In genomic region chrX:68828740-68829593, GRCh38 we compare ENCODE assay signal across 8 cellular contexts. TPM values are rescaled to one million over a fixed set of nuclear protein-coding genes. Genes with fewer than 3 reads are reported as not detected.
DNase-seq lines count a peak whose midpoint lies in the region; ATAC-seq, FAIRE-seq and TF ChIP-seq lines count a peak whose summit lies in the region.

EFNB1 (plus strand) TSS chrX:68829021; CDS start chrX:68829777, 756 bp downstream.

- DNase-seq in GM13977 (ENCODE audit: low spot score) (peak; percentile 87), NCI-H1694 (lab: John Stamatoyannopoulos, UW) (peak; percentile 90), astrocyte (ENCODE audit: low read depth) (peak; percentile 90), right cardiac atrium (peak; percentile 93 to 97 (median 96)), putamen (ENCODE audit: low spot score) (peak; percentile 92), uterus (peak; percentile 92 to 94)
- DNase-seq in T-helper 2 cell treated with Interferon-gamma antibody and Interleukin-4, amounts not matched to agents 5 μg/mL and 100 μg/mL, for 36 hours (ENCODE audit: low spot score): peak; percentile 82

- peak; percentile 91 for ATAC-seq in HG02852 (IDR thresholded peaks at IDR 0.05; ENCODE audit: unreplicated experiment)
- ATAC-seq in right cardiac atrium: peak; percentile 95 to 96

- no peaks in the 10 kb centered on the region for H3K27me3 ChIP-seq in astrocyte (ENCODE audit: insufficient read depth, low read length)
- H3K27me3 ChIP-seq in right cardiac atrium (ENCODE audit: control insufficient read depth, insufficient read depth): no peaks in the 10 kb centered on the region
- peaks cover 0 to 4% of the 10 kb centered on the region in 2 donors for H3K27me3 ChIP-seq in uterus

- peaks cover 11% of the 10 kb centered on the region for H3K27me3 Mint-ChIP-seq in T-helper 2 cell treated with Interferon-gamma antibody and Interleukin-4, amounts not matched to agents 5 μg/mL and 100 μg/mL, for 36 hours (ENCODE audit: low read depth)
- H3K27me3 Mint-ChIP-seq in astrocyte (ENCODE audit: low read depth, unreplicated experiment): peaks cover 20% of the 10 kb centered on the region

- peak within 1 kb of the TSS; percentile 71 for H3K4me3 ChIP-seq in astrocyte (ENCODE audit: insufficient read depth, low read depth, low read length)
- peak within 1 kb of the TSS; percentile 92 for H3K4me3 ChIP-seq in right cardiac atrium (ENCODE audit: low read length)
- peak within 1 kb of the TSS; percentile 59 to 62 for H3K4me3 ChIP-seq in uterus

- peak within 1 kb of the TSS; percentile 90 for H3K4me2 ChIP-seq in astrocyte (ENCODE audit: low read length)

- H3K9ac ChIP-seq in astrocyte (ENCODE audit: low read length): peak within 1 kb of the TSS; percentile 80

- TF ChIP-seq CTCF in GM13977 (IDR thresholded peaks at IDR 0.05; ENCODE audit: extremely low read depth, insufficient read depth, missing control alignments): no peak
- no peak for TF ChIP-seq CTCF in astrocyte (IDR thresholded peaks at IDR 0.05; ENCODE audit: insufficient read depth, low read depth, low read length)
- TF ChIP-seq CTCF in uterus (IDR thresholded peaks at IDR 0.05): peak in 1 of 4 experiments; percentile 17

- H4K20me1 ChIP-seq in astrocyte (ENCODE audit: insufficient read depth, low read length): peaks cover 27% of the 10 kb centered on the region

- peak within 1 kb of the TSS; percentile 60 for H2AFZ ChIP-seq in astrocyte (ENCODE audit: low read depth, low read length)

- under 1% methylated on average over 81 of the region's 82 CpGs for WGBS in right cardiac atrium

- peak within 1 kb of the TSS; percentile 82 for H3K4me3 Mint-ChIP-seq in T-helper 2 cell treated with Interferon-gamma antibody and Interleukin-4, amounts not matched to agents 5 μg/mL and 100 μg/mL, for 36 hours
- peak within 1 kb of the TSS; percentile 89 for H3K4me3 Mint-ChIP-seq in astrocyte (ENCODE audit: unreplicated experiment)

- H3K27ac Mint-ChIP-seq in T-helper 2 cell treated with Interferon-gamma antibody and Interleukin-4, amounts not matched to agents 5 μg/mL and 100 μg/mL, for 36 hours: peak within 1 kb of the TSS; percentile 31
- H3K27ac Mint-ChIP-seq in astrocyte (ENCODE audit: unreplicated experiment): peak within 1 kb of the TSS; percentile 58

- in situ Hi-C loops in GM13977 (cut with MboI; ENCODE audit: low pct_unique_long_range_greater_than_20kb, low sequenced_read_pairs, unreplicated experiment): no loop called here

- TF ChIP-seq POLR2A in uterus (IDR thresholded peaks at IDR 0.05): peak; percentile 95 to 98

- no peaks in the 10 kb centered on the region for H3K36me3 ChIP-seq in astrocyte (ENCODE audit: insufficient read depth, low read length)
- no peaks in the 10 kb centered on the region for H3K36me3 ChIP-seq in uterus

- H3K9me3 ChIP-seq in astrocyte (ENCODE audit: insufficient read depth, low read depth, low read length) (no peaks in the 10 kb centered on the region), right cardiac atrium (ENCODE audit: control insufficient read depth, low read length) (no peaks in the 10 kb centered on the region), uterus (no peaks in the 10 kb centered on the region)

- peak; percentile 9 for FAIRE-seq in astrocyte (lab: Jason Lieb, UNC)

- H3K36me3 Mint-ChIP-seq in T-helper 2 cell treated with Interferon-gamma antibody and Interleukin-4, amounts not matched to agents 5 μg/mL and 100 μg/mL, for 36 hours (ENCODE audit: low read depth): no peaks in the 10 kb centered on the region
- H3K36me3 Mint-ChIP-seq in astrocyte (ENCODE audit: low read depth, unreplicated experiment): no peaks in the 10 kb centered on the region

- peaks cover 40% of the 10 kb centered on the region for H3K79me2 ChIP-seq in astrocyte (ENCODE audit: insufficient read depth, low read length)

- H3K4me1 ChIP-seq in astrocyte (ENCODE audit: insufficient read depth, low read length) (peaks cover 20% of the 10 kb centered on the region), right cardiac atrium (ENCODE audit: control insufficient read depth, insufficient read depth, low read length) (no peaks in the 10 kb centered on the region), uterus (no peaks in the 10 kb centered on the region)

- H3K9me3 Mint-ChIP-seq in T-helper 2 cell treated with Interferon-gamma antibody and Interleukin-4, amounts not matched to agents 5 μg/mL and 100 μg/mL, for 36 hours: no peaks in the 10 kb centered on the region
- no peaks in the 10 kb centered on the region for H3K9me3 Mint-ChIP-seq in astrocyte (ENCODE audit: unreplicated experiment)

- H3K27ac ChIP-seq in astrocyte (ENCODE audit: low read depth, low read length): peak within 1 kb of the TSS; percentile 42
- peak within 1 kb of the TSS; percentile 99 for H3K27ac ChIP-seq in right cardiac atrium (ENCODE audit: low read length)
- H3K27ac ChIP-seq in uterus: peak within 1 kb of the TSS; percentile 74 to 82

- H3K4me1 Mint-ChIP-seq in T-helper 2 cell treated with Interferon-gamma antibody and Interleukin-4, amounts not matched to agents 5 μg/mL and 100 μg/mL, for 36 hours (ENCODE audit: low read depth): peaks cover 17% of the 10 kb centered on the region
- peaks cover 3% of the 10 kb centered on the region for H3K4me1 Mint-ChIP-seq in astrocyte (ENCODE audit: low read depth, unreplicated experiment)

- intact Hi-C loops in right cardiac atrium (cut with DNase I) (loop anchor here (2.0 to 10.0 kb wide), 6 partner anchors 233 to 558 kb away; no protein-coding TSS in a partner anchor), uterus (cut with DNase I; ENCODE audit: low total_unique reads) (loop anchor here (5.0 to 10.0 kb wide), 2 partner anchors 396 to 458 kb away; no protein-coding TSS in a partner anchor)

RNA-seq across cellular contexts. Expression of gene EFNB1, which starts in this region (rescaled TPM):
- total RNA-seq in astrocyte (23.0 and 23.3 TPM in 2 replicates), right cardiac atrium (10 to 100 TPM; 18.6 to 28.0 (median 24.4) TPM), uterus (10 to 100 TPM in 3 of 4 donors, 1 to 10 TPM in 1; 8.8 to 59.1 (median 28.7) TPM)
- 27.1 TPM for polyA plus RNA-seq in right cardiac atrium

Comparison
In these comparisons a context has a peak if more than half of its experiments do, and no peak if none do; other contexts are left out.
1. Peak in every context shown above with its lines: DNase-seq, ATAC-seq, H3K4me3 ChIP-seq and H3K27ac ChIP-seq.
2. H3K27ac ChIP-seq: peak in every context shown above with its lines; median percentile 99 in right cardiac atrium; 78 in uterus; 42 in astrocyte.